In genomic region chr10:52635651-52636050, GRCh38 we compare ENCODE assay signal across 25 cellular contexts.
"Had no signal": no experiment of that assay in that cellular context is flagged by ENCODE, and none has a peak within 500 bp of the region (broad histone marks: within the 10 kb centered on the region; RNA-seq: fewer than 3 reads in every experiment).

No MANE protein-coding gene starts in this region.

- H3K4me1 ChIP-seq: SJSA1 had no signal

- H3K9me3 ChIP-seq: MG63, SJSA1 had no signal

- ATAC-seq: HepG2, K562 had no signal

- H3K27me3 ChIP-seq: MG63 had no signal

- H3K9ac ChIP-seq: KMS-11 had no signal

- DNase-seq: Kasumi-1, MG63, NCI-H1092, NCI-H1105 treated with DMSO at 0.1 percent for 48 hours, NCI-H1417 treated with DMSO at 0.1 percent for 48 hours, NCI-H146, NCI-H1694 treated with DMSO at 0.1 percent for 48 hours, NCI-H1930, NCI-H2081, NCI-H2107, NCI-H226, NCI-H446, NCI-H510A, NCI-H524 treated with DMSO at 0.1 percent for 48 hours, NCI-H69, NCI-H774, Right ventricle myocardium superior, RPMI8226, SIG-M5, SW 1271 had no signal

- H3K4me3 ChIP-seq: K562, MG63, SJSA1, SK-N-MC had no signal

- H3K36me3 ChIP-seq: MG63, SJSA1 had no signal

- H3K27ac ChIP-seq: KMS-11, SJSA1, SK-N-MC had no signal

- FAIRE-seq: HepG2, K562 had no signal

- H3K4me2 ChIP-seq: KMS-11 had no signal
